ENCODE assay signal across 1 cellular context in the genomic region with DNA sequence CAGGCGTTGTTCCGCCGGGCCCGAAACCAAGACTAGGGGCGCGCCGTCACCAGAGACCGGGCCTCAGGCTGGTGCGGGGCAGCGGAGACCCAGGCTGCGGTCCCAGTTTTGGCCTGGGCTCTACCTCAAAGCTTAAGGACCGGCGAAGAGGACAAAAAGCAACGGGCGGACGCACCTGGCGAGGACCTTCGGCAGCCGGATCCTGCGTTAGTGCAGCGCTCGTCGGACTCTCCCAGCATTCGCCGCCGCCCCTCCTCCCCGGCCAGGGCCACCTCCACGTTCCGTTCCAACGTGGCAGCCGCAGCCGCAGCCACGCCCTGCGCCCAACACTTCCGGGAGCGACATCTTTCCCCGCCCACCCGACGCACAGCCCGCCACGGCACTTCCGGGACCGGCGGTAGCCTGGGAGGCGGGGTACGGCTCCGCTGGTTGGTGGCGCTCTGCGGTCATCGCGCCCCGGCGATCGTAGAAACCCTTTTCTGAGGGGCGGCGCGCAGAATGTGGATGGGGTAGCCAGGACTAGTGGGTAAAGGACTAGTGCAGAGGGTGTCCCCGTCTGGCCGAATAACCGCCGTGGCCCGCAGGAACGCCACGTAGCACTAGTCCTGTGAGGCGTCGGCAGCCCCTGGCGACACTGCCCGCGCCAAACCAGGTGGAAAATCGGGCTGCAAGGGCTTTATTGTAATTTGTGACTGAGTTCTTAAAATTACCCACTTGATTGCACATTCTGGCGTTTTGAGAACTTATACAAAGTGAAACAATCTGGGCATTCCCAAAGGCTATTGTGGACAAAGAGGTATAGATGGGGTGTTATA.
A peak's percentile ranks its signal among the peaks of the same experiment; 100 is the strongest.
TF ChIP-seq lines count a peak whose summit lies in the region.

TSS of gene SEC31A (minus strand) at position 241 of the 815 bp plus-strand sequence. CDS start 9,217 bp downstream, outside the sequence.

TF ChIP-seq in K562, 482 proteins besides CTCF, POLR2A, EP300 and RAD21 (continued from another document and continues in another):
- TF ChIP-seq, protein P1, sequence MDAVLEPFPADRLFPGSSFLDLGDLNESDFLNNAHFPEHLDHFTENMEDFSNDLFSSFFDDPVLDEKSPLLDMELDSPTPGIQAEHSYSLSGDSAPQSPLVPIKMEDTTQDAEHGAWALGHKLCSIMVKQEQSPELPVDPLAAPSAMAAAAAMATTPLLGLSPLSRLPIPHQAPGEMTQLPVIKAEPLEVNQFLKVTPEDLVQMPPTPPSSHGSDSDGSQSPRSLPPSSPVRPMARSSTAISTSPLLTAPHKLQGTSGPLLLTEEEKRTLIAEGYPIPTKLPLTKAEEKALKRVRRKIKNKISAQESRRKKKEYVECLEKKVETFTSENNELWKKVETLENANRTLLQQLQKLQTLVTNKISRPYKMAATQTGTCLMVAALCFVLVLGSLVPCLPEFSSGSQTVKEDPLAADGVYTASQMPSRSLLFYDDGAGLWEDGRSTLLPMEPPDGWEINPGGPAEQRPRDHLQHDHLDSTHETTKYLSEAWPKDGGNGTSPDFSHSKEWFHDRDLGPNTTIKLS (IDR thresholded peaks at IDR 0.05; ENCODE audit: borderline replicate concordance, low read depth): peak; percentile 100
- TF ChIP-seq SMAD2 (IDR thresholded peaks at IDR 0.05; ENCODE audit: low read depth, low read length) (no peak), ZNF436 (CRISPR knock-in tag; IDR thresholded peaks at IDR 0.05) (no peak), MEF2A (IDR thresholded peaks at IDR 0.05; ENCODE audit: control insufficient read depth, low read depth, low read length) (no peak), SMARCB1 (IDR thresholded peaks at IDR 0.05; ENCODE audit: insufficient read length, low read depth) (no peak), NONO (IDR thresholded peaks at IDR 0.05; ENCODE audit: low read depth in 2 of 2, low read length in 1 of 2) (peak; percentile 28 to 49; a peak in 3 of 4 replicates), ATF1 (CRISPR knock-in tag; IDR thresholded peaks at IDR 0.05) (peak; percentile 84), ATF1 (tag; IDR thresholded peaks at IDR 0.05) (peak; percentile 95), ZNF589 (CRISPR knock-in tag; IDR thresholded peaks at IDR 0.05; ENCODE audit: low read depth) (no peak), TGIF2 (CRISPR knock-in tag; IDR thresholded peaks at IDR 0.05) (no peak), ZNF134 (CRISPR knock-in tag; conservative IDR thresholded peaks at IDR 0.05) (no peak; the same call in 1 of the 2 replicates), ZNF695 (CRISPR knock-in tag; IDR thresholded peaks at IDR 0.05) (no peak), MYBL2 (IDR thresholded peaks at IDR 0.05; ENCODE audit: low read depth) (no peak), MYBL2 (CRISPR knock-in tag; IDR thresholded peaks at IDR 0.05; ENCODE audit: borderline replicate concordance) (no peak), ZKSCAN1 (IDR thresholded peaks at IDR 0.05; ENCODE audit: low read depth, low read length) (no peak; the same call in 1 of the 2 replicates), YY1 (IDR thresholded peaks at IDR 0.05; ENCODE audit: borderline replicate concordance in 1 of 3, control insufficient read depth in 1 of 3, extremely low read depth in 1 of 3, insufficient read depth in 3 of 3, insufficient read length in 1 of 3, insufficient replicate concordance in 2 of 3, low read depth in 1 of 3, low read length in 2 of 3) (peak in 2 of 3 experiments; percentile 87 to 89), EGR1 (conservative IDR thresholded peaks at IDR 0.05) (no peak; the same call in none of the 2 replicates), TRIM25 (IDR thresholded peaks at IDR 0.05; ENCODE audit: borderline replicate concordance) (no peak), NUFIP1 (IDR thresholded peaks at IDR 0.05; ENCODE audit: partially characterized antibody) (no peak), STAT5A (IDR thresholded peaks at IDR 0.05; ENCODE audit: borderline replicate concordance, low read length) (no peak; the same call in 1 of the 2 replicates), NELFE (IDR thresholded peaks at IDR 0.05; ENCODE audit: insufficient read depth, insufficient read length) (no peak), MAFF (IDR thresholded peaks at IDR 0.05; ENCODE audit: low read length) (no peak), IRF1 (CRISPR knock-in tag; IDR thresholded peaks at IDR 0.05; ENCODE audit: borderline replicate concordance) (no peak), GTF2F1 (IDR thresholded peaks at IDR 0.05; ENCODE audit: low read depth, low read length) (0 out of 2 replicates have a peak, but pooled peaks have one; percentile 26), FOXM1 (IDR thresholded peaks at IDR 0.05; ENCODE audit: low read depth) (no peak), FOXM1 (CRISPR knock-in tag; IDR thresholded peaks at IDR 0.05; ENCODE audit: low read depth) (peak; percentile 74; the same call in 1 of the 2 replicates), NR2C1 (IDR thresholded peaks at IDR 0.05) (no peak), NR2C1 (tag; IDR thresholded peaks at IDR 0.05) (no peak), ELK1 (CRISPR knock-in tag; IDR thresholded peaks at IDR 0.05) (no peak), TOE1 (IDR thresholded peaks at IDR 0.05; ENCODE audit: borderline replicate concordance) (peak; percentile 70; the same call in 1 of the 2 replicates), TOE1 (CRISPR knock-in tag; IDR thresholded peaks at IDR 0.05; ENCODE audit: borderline replicate concordance, low read depth) (no peak; the same call in 1 of the 2 replicates), NFYB (IDR thresholded peaks at IDR 0.05; ENCODE audit: extremely low read depth, insufficient read length) (no peak), SETDB1 (IDR thresholded peaks at IDR 0.05; ENCODE audit: low read length) (peak; percentile 40), PML (IDR thresholded peaks at IDR 0.05; ENCODE audit: low read length) (peak; percentile 72), TARDBP (IDR thresholded peaks at IDR 0.05) (no peak; the same call in 1 of the 2 replicates), MAX (CRISPR knock-in tag; IDR thresholded peaks at IDR 0.05) (peak; percentile 93), ZNF133 (CRISPR knock-in tag; IDR thresholded peaks at IDR 0.05) (no peak), ZNF174 (CRISPR knock-in tag; IDR thresholded peaks at IDR 0.05) (no peak)
- TF ChIP-seq, protein P2, sequence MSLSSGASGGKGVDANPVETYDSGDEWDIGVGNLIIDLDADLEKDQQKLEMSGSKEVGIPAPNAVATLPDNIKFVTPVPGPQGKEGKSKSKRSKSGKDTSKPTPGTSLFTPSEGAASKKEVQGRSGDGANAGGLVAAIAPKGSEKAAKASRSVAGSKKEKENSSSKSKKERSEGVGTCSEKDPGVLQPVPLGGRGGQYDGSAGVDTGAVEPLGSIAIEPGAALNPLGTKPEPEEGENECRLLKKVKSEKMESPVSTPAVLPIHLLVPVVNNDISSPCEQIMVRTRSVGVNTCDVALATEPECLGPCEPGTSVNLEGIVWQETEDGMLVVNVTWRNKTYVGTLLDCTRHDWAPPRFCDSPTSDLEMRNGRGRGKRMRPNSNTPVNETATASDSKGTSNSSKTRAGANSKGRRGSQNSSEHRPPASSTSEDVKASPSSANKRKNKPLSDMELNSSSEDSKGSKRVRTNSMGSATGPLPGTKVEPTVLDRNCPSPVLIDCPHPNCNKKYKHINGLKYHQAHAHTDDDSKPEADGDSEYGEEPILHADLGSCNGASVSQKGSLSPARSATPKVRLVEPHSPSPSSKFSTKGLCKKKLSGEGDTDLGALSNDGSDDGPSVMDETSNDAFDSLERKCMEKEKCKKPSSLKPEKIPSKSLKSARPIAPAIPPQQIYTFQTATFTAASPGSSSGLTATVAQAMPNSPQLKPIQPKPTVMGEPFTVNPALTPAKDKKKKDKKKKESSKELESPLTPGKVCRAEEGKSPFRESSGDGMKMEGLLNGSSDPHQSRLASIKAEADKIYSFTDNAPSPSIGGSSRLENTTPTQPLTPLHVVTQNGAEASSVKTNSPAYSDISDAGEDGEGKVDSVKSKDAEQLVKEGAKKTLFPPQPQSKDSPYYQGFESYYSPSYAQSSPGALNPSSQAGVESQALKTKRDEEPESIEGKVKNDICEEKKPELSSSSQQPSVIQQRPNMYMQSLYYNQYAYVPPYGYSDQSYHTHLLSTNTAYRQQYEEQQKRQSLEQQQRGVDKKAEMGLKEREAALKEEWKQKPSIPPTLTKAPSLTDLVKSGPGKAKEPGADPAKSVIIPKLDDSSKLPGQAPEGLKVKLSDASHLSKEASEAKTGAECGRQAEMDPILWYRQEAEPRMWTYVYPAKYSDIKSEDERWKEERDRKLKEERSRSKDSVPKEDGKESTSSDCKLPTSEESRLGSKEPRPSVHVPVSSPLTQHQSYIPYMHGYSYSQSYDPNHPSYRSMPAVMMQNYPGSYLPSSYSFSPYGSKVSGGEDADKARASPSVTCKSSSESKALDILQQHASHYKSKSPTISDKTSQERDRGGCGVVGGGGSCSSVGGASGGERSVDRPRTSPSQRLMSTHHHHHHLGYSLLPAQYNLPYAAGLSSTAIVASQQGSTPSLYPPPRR (CRISPR knock-in tag; IDR thresholded peaks at IDR 0.05; ENCODE audit: borderline replicate concordance): 0 out of 2 replicates have a peak, but pooled peaks have one; percentile 43
- TF ChIP-seq, protein P3, sequence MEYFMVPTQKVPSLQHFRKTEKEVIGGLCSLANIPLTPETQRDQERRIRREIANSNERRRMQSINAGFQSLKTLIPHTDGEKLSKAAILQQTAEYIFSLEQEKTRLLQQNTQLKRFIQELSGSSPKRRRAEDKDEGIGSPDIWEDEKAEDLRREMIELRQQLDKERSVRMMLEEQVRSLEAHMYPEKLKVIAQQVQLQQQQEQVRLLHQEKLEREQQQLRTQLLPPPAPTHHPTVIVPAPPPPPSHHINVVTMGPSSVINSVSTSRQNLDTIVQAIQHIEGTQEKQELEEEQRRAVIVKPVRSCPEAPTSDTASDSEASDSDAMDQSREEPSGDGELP (CRISPR knock-in tag; IDR thresholded peaks at IDR 0.05; ENCODE audit: borderline replicate concordance): peak; percentile 92
- TF ChIP-seq, protein P4, sequence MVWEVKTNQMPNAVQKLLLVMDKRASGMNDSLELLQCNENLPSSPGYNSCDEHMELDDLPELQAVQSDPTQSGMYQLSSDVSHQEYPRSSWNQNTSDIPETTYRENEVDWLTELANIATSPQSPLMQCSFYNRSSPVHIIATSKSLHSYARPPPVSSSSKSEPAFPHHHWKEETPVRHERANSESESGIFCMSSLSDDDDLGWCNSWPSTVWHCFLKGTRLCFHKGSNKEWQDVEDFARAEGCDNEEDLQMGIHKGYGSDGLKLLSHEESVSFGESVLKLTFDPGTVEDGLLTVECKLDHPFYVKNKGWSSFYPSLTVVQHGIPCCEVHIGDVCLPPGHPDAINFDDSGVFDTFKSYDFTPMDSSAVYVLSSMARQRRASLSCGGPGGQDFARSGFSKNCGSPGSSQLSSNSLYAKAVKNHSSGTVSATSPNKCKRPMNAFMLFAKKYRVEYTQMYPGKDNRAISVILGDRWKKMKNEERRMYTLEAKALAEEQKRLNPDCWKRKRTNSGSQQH (CRISPR knock-in tag; IDR thresholded peaks at IDR 0.05): no peak
- TF ChIP-seq, protein P5, sequence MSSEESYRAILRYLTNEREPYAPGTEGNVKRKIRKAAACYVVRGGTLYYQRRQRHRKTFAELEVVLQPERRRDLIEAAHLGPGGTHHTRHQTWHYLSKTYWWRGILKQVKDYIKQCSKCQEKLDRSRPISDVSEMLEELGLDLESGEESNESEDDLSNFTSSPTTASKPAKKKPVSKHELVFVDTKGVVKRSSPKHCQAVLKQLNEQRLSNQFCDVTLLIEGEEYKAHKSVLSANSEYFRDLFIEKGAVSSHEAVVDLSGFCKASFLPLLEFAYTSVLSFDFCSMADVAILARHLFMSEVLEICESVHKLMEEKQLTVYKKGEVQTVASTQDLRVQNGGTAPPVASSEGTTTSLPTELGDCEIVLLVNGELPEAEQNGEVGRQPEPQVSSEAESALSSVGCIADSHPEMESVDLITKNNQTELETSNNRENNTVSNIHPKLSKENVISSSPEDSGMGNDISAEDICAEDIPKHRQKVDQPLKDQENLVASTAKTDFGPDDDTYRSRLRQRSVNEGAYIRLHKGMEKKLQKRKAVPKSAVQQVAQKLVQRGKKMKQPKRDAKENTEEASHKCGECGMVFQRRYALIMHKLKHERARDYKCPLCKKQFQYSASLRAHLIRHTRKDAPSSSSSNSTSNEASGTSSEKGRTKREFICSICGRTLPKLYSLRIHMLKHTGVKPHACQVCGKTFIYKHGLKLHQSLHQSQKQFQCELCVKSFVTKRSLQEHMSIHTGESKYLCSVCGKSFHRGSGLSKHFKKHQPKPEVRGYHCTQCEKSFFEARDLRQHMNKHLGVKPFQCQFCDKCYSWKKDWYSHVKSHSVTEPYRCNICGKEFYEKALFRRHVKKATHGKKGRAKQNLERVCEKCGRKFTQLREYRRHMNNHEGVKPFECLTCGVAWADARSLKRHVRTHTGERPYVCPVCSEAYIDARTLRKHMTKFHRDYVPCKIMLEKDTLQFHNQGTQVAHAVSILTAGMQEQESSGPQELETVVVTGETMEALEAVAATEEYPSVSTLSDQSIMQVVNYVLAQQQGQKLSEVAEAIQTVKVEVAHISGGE (CRISPR knock-in tag; IDR thresholded peaks at IDR 0.05): peak in 1 of 3 experiments; percentile 87; a peak in 2 of 6 replicates
